In genomic region chr2:24164416-24164973, GRCh38 we compare ENCODE assay signal across 1 cellular context.
TF ChIP-seq lines count a peak whose summit lies in the region.

No MANE protein-coding gene starts in this region.

TF ChIP-seq in IMR-90, 13 proteins besides CTCF, POLR2A, EP300 and RAD21 (continued from another document):
- TF ChIP-seq MAZ (IDR thresholded peaks at IDR 0.05; ENCODE audit: borderline replicate concordance, low read depth, low read length): no peak
